ENCODE assay signal across 21 cellular contexts in genomic region chr2:175552902-175553301, GRCh38.
DNase-seq lines count a peak whose midpoint lies in the region; ATAC-seq and TF ChIP-seq lines count a peak whose summit lies in the region.
"Had no signal": no experiment of that assay in that cellular context is flagged by ENCODE, and none has a peak within 500 bp of the region (broad histone marks: within the 10 kb centered on the region; RNA-seq: fewer than 3 reads in every experiment).

No MANE protein-coding gene starts in this region.

- H3K27me3 Mint-ChIP-seq in endodermal cell (ENCODE audit: insufficient read depth), result no peaks in the 10 kb centered on the region
- H3K27me3 Mint-ChIP-seq in stimulated activated memory B cell treated with anti-CD40 and anti-IgM and Interleukin-4, amounts not matched to agents 10 μg/mL and 1 μg/mL and 100 μg/mL, for 72 hours, result peaks cover 29% of the 10 kb centered on the region

- H3K36me3 ChIP-seq in heart left ventricle (no peaks in the 10 kb centered on the region), OCI-LY3 (replicated peaks; ENCODE audit: low read depth, low read length) (no peaks in the 10 kb centered on the region), endodermal cell (ENCODE audit: control insufficient read depth, insufficient read depth, low read length) (no peaks in the 10 kb centered on the region), transverse colon (no peaks in the 10 kb centered on the region), PC-9 (ENCODE audit: low read depth) (no peaks in the 10 kb centered on the region)

- H3F3A ChIP-seq in PC-9 (ENCODE audit: insufficient read depth, low read depth), result no peaks in the 10 kb centered on the region

- no peak for TF ChIP-seq POLR2A in heart left ventricle (IDR thresholded peaks at IDR 0.05)
- no peak for TF ChIP-seq POLR2A in transverse colon (IDR thresholded peaks at IDR 0.05)

- H3K27ac ChIP-seq in right cardiac atrium (ENCODE audit: low read length), result no peak overlapping the region
- H3K27ac ChIP-seq in heart left ventricle, result no peak overlapping the region
- H3K27ac ChIP-seq in OCI-LY3 (ENCODE audit: low read length), result no peak overlapping the region
- no peak overlapping the region for H3K27ac ChIP-seq in endodermal cell (ENCODE audit: low read depth, low read length)
- H3K27ac ChIP-seq in transverse colon, result no peak overlapping the region
- H3K27ac ChIP-seq in PC-9, result no peak overlapping the region
- H3K27ac ChIP-seq: A549, testis, VCaP had no signal

- peak in 2 of 3 donors; percentile 18 to 41 for DNase-seq in right cardiac atrium
- no peak for DNase-seq in heart left ventricle
- DNase-seq in endodermal cell, result peak; percentile 53
- no peak for DNase-seq in transverse colon
- DNase-seq in NCI-H1417 (lab: John Stamatoyannopoulos, UW), result no peak
- DNase-seq in PC-9, result no peak
- DNase-seq: activated effector memory CD4-positive, alpha-beta T cell treated with anti-CD3 and anti-CD28 coated beads, Interleukin-2, amount 50 U/mL, for 16 hours; Calu3; cortex of kidney; HCEC 1CT; NCI-H146; NCI-H226; occipital lobe; stimulated activated CD4-positive, alpha-beta T cell treated with anti-CD3 and anti-CD28 coated beads, Interleukin-15, amount 100 ng/mL, for 24 hours; T-cell; testis had no signal

- no TSS peak for BruUV-seq in PC-9 (replicated peaks; lab: Mats Ljungman, UMichigan)

- CTCF ChIA-PET in PC-9 (lab: Charles Lee), result no interaction called here

- H3K4me2 ChIP-seq in OCI-LY3 (ENCODE audit: low read length) (peak overlapping the region; percentile 31; the same call in 1 of the 2 replicates), PC-9 (no peak overlapping the region)
- H3K4me2 ChIP-seq: A549 had no signal

- H3K9me3 Mint-ChIP-seq in endodermal cell, result no peaks in the 10 kb centered on the region
- peaks cover 5% of the 10 kb centered on the region for H3K9me3 Mint-ChIP-seq in stimulated activated memory B cell treated with anti-CD40 and anti-IgM and Interleukin-4, amounts not matched to agents 10 μg/mL and 1 μg/mL and 100 μg/mL, for 72 hours
- H3K9me3 Mint-ChIP-seq: T-cell had no signal

- H3K27ac Mint-ChIP-seq in endodermal cell, result no peak overlapping the region
- H3K27ac Mint-ChIP-seq in stimulated activated memory B cell treated with anti-CD40 and anti-IgM and Interleukin-4, amounts not matched to agents 10 μg/mL and 1 μg/mL and 100 μg/mL, for 72 hours, result no peak overlapping the region
- H3K27ac Mint-ChIP-seq: T-cell had no signal

- H3K4me3 ChIP-seq in right cardiac atrium (ENCODE audit: low read length) (no peak overlapping the region), heart left ventricle (no peak overlapping the region), OCI-LY3 (ENCODE audit: low read length) (no peak overlapping the region), endodermal cell (ENCODE audit: low read length) (no peak overlapping the region), transverse colon (no peak overlapping the region), PC-9 (no peak overlapping the region)
- H3K4me3 ChIP-seq: A549, testis had no signal

- TF ChIP-seq CTCF in heart left ventricle (IDR thresholded peaks at IDR 0.05), result no peak
- TF ChIP-seq CTCF in OCI-LY3 (IDR thresholded peaks at IDR 0.05; ENCODE audit: low read depth, low read length), result no peak
- TF ChIP-seq CTCF in endodermal cell (conservative IDR thresholded peaks at IDR 0.05), result no peak
- TF ChIP-seq CTCF in transverse colon (IDR thresholded peaks at IDR 0.05), result no peak
- no peak for TF ChIP-seq CTCF in PC-9 (conservative IDR thresholded peaks at IDR 0.05)

- POLR2A ChIA-PET in PC-9 (lab: Charles Lee; ENCODE audit: unreplicated experiment), result no interaction called here

- ATAC-seq in right cardiac atrium (peak; percentile 35 to 55), heart left ventricle (no peak)
- peak; percentile 51 for ATAC-seq in stimulated activated memory B cell treated with anti-CD40 and anti-IgM and Interleukin-4, amounts not matched to agents 10 μg/mL and 1 μg/mL and 100 μg/mL, for 72 hours
- ATAC-seq: A549, Right ventricle myocardium inferior, T-cell had no signal

- H3K9ac ChIP-seq in OCI-LY3 (ENCODE audit: low read length), result no peak overlapping the region
- H3K9ac ChIP-seq in endodermal cell (ENCODE audit: extremely low read depth, low read length, poor library complexity, severe bottlenecking), result no peak overlapping the region

- 9% methylated on average over 1 of the region's 1 CpG for WGBS in right cardiac atrium
- 9 to 20% (median 18%) methylated on average over 1 of the region's 1 CpG for WGBS in heart left ventricle, 4 donors
- 58% methylated on average over 1 of the region's 1 CpG; no CpG with 5 or more reads in 1 of the 2 experiments for WGBS in endodermal cell (ENCODE audit: insufficient coverage in 1 of 2, insufficient read length in 1 of 2), 2 experiments
- 0 to 8% methylated on average over 1 of the region's 1 CpG for WGBS in transverse colon (ENCODE audit: low coverage in 1 of 2), 2 donors

- H3K4me1 ChIP-seq in right cardiac atrium (ENCODE audit: control insufficient read depth, insufficient read depth, low read length) (no peaks in the 10 kb centered on the region), heart left ventricle (no peaks in the 10 kb centered on the region), OCI-LY3 (ENCODE audit: low read length) (peaks cover 34% of the 10 kb centered on the region), endodermal cell (ENCODE audit: control insufficient read depth, insufficient read depth, low read length) (peaks cover 3% of the 10 kb centered on the region), transverse colon (no peaks in the 10 kb centered on the region), PC-9 (replicated peaks; ENCODE audit: insufficient read depth) (no peaks in the 10 kb centered on the region)
- H3K4me1 ChIP-seq: A549, testis had no signal

- peaks cover 13% of the 10 kb centered on the region for H3K4me1 Mint-ChIP-seq in endodermal cell
- H3K4me1 Mint-ChIP-seq in stimulated activated memory B cell treated with anti-CD40 and anti-IgM and Interleukin-4, amounts not matched to agents 10 μg/mL and 1 μg/mL and 100 μg/mL, for 72 hours, result no peaks in the 10 kb centered on the region
- H3K4me1 Mint-ChIP-seq: T-cell had no signal

- no peak overlapping the region for H3K4me3 Mint-ChIP-seq in endodermal cell
- no peak overlapping the region for H3K4me3 Mint-ChIP-seq in stimulated activated memory B cell treated with anti-CD40 and anti-IgM and Interleukin-4, amounts not matched to agents 10 μg/mL and 1 μg/mL and 100 μg/mL, for 72 hours
- H3K4me3 Mint-ChIP-seq: T-cell had no signal

- H2AFZ ChIP-seq in OCI-LY3 (ENCODE audit: low read depth, low read length), result no peak overlapping the region
- H2AFZ ChIP-seq in PC-9, result no peak overlapping the region

- in situ Hi-C loops in transverse colon (cut with MboI; ENCODE audit: low pct_ligation_motif_present in 1 of 4, low pct_unique_long_range_greater_than_20kb in 1 of 4, low sequenced_read_pairs in 3 of 4), result no loop called here

- no peaks in the 10 kb centered on the region for H3K9me2 ChIP-seq in PC-9 (ENCODE audit: insufficient read depth)

- H3K79me2 ChIP-seq in OCI-LY3 (ENCODE audit: low read length), result no peaks in the 10 kb centered on the region
- H3K79me2 ChIP-seq in PC-9 (ENCODE audit: low read depth), result no peaks in the 10 kb centered on the region

- H4K20me1 ChIP-seq in OCI-LY3 (ENCODE audit: insufficient read depth, low read length) (no peaks in the 10 kb centered on the region), PC-9 (ENCODE audit: insufficient read depth) (no peaks in the 10 kb centered on the region)

- H3K27me3 ChIP-seq in right cardiac atrium (ENCODE audit: control insufficient read depth, insufficient read depth) (no peaks in the 10 kb centered on the region), heart left ventricle (peaks cover 0 to 11% (median 0%) of the 10 kb centered on the region in 9 donors), OCI-LY3 (ENCODE audit: low read depth, low read length) (no peaks in the 10 kb centered on the region), endodermal cell (ENCODE audit: control insufficient read depth, insufficient read depth, low read length, poor library complexity, severe bottlenecking) (no peaks in the 10 kb centered on the region), transverse colon (no peaks in the 10 kb centered on the region), PC-9 (ENCODE audit: insufficient read depth, low read depth) (peaks cover 45% of the 10 kb centered on the region)
- H3K27me3 ChIP-seq: testis had no signal

- no peaks in the 10 kb centered on the region for H3K36me3 Mint-ChIP-seq in endodermal cell (ENCODE audit: low read depth)
- H3K36me3 Mint-ChIP-seq in stimulated activated memory B cell treated with anti-CD40 and anti-IgM and Interleukin-4, amounts not matched to agents 10 μg/mL and 1 μg/mL and 100 μg/mL, for 72 hours, result no peaks in the 10 kb centered on the region
- H3K36me3 Mint-ChIP-seq: T-cell had no signal

- TF ChIP-seq EP300 in transverse colon (IDR thresholded peaks at IDR 0.05; ENCODE audit: low read depth), result no peak

- intact Hi-C loops in right cardiac atrium (cut with DNase I) (no loop called here), heart left ventricle (cut with DNase I) (no loop called here), transverse colon (cut with DNase I; ENCODE audit: low total_unique reads) (loop anchor here (5.0 kb wide), 1 partner anchor 166 kb away; no protein-coding TSS in a partner anchor), PC-9 (cut with micrococcal nuclease; ENCODE audit: unreplicated experiment) (no loop called here)

- H3K9me3 ChIP-seq in right cardiac atrium (ENCODE audit: control insufficient read depth, low read length) (no peaks in the 10 kb centered on the region), heart left ventricle (no peaks in the 10 kb centered on the region), OCI-LY3 (ENCODE audit: insufficient read depth, low read length) (no peaks in the 10 kb centered on the region), endodermal cell (ENCODE audit: control insufficient read depth, low read length) (no peaks in the 10 kb centered on the region), transverse colon (no peaks in the 10 kb centered on the region), PC-9 (ENCODE audit: insufficient read depth, low read depth) (no peaks in the 10 kb centered on the region)
- H3K9me3 ChIP-seq: A549, testis had no signal

Comparison
In these comparisons a context has a peak if more than half of its experiments do, and no peak if none do; other contexts are left out.
1. ATAC-seq: peak in right cardiac atrium (2 of 2) and stimulated activated memory B cell treated with anti-CD40 and anti-IgM and Interleukin-4, amounts not matched to agents 10 μg/mL and 1 μg/mL and 100 μg/mL, for 72 hours (single experiment); none in heart left ventricle (0 of 4).
2. DNase-seq: peak in right cardiac atrium (2 of 3) and endodermal cell (single experiment); none in heart left ventricle (0 of 5), transverse colon (single experiment), NCI-H1417 (0 of 3) and PC-9 (0 of 2).